Comparison of ENCODE assay signal across 1 cellular context in genomic region chr10:100360234-100360633, GRCh38.
A peak's percentile ranks its signal among the peaks of the same experiment; 100 is the strongest.
TF ChIP-seq lines count a peak whose summit lies in the region.

No MANE protein-coding gene starts in this region.

TF ChIP-seq in HepG2, 621 proteins besides CTCF, POLR2A, EP300 and RAD21:
- TF ChIP-seq ZNF619 (CRISPR knock-in tag; IDR thresholded peaks at IDR 0.05) (no peak), RBFOX2 (IDR thresholded peaks at IDR 0.05; ENCODE audit: low read depth, low read length) (peak; percentile 57), ZSCAN20 (CRISPR knock-in tag; IDR thresholded peaks at IDR 0.05; ENCODE audit: borderline replicate concordance) (no peak), POLR2G (IDR thresholded peaks at IDR 0.05; ENCODE audit: low read depth, low read length) (peak; percentile 51; the same call in 1 of the 2 replicates), ZNF383 (CRISPR knock-in tag; IDR thresholded peaks at IDR 0.05; ENCODE audit: borderline replicate concordance) (0 out of 2 replicates have a peak, but pooled peaks have one; percentile 42), MAX (IDR thresholded peaks at IDR 0.05) (peak; percentile 8; the same call in 1 of the 2 replicates), ZNF263 (CRISPR knock-in tag; IDR thresholded peaks at IDR 0.05) (no peak), ZFX (CRISPR knock-in tag; IDR thresholded peaks at IDR 0.05; ENCODE audit: low read depth) (0 out of 2 replicates have a peak, but pooled peaks have one; percentile 13), HDAC2 (CRISPR knock-in tag; IDR thresholded peaks at IDR 0.05) (0 out of 2 replicates have a peak, but pooled peaks have one; percentile 7), ZNF329 (CRISPR knock-in tag; IDR thresholded peaks at IDR 0.05; ENCODE audit: low read depth) (no peak), AHDC1 (CRISPR knock-in tag; IDR thresholded peaks at IDR 0.05; ENCODE audit: borderline replicate concordance) (no peak), DMAP1 (CRISPR knock-in tag; IDR thresholded peaks at IDR 0.05) (no peak), ZNF761 (CRISPR knock-in tag; conservative IDR thresholded peaks at IDR 0.05) (no peak), DPF2 (CRISPR knock-in tag; IDR thresholded peaks at IDR 0.05; ENCODE audit: borderline replicate concordance, low read depth) (0 out of 2 replicates have a peak, but pooled peaks have one; percentile 17)
TF ChIP-seq in HepG2: peak in this region for 7.
